In the genomic region with DNA sequence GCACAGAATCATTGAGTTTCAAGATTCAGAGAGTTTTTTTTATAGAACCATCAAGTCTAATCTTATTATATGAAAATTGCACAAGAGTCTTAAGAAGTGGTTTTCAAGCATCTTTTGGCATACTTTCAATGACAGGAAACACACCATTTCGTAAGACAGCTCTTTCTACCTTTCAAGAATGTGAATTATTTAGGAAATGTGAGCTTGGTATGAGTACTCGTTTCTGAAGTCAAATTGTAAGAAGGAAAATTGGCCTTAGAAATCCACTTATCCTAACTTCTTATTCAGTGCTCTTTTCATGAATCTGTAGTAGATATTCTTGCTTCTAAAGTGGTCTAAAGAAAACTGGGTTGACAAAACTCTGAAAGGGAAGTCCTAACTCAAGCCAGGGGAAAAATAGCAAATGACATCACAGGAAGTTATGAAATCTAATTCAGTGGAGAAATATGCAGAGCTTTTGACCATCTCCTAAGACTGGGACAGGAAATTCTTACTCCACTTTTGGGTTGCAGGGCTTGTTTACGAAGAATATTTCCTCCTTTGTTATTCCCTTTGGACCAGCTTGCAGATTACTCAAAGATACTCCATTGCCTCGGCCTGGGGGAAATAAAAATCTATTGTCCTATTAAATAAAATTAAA, we compare ENCODE assay signal across 9 cellular contexts. TPM values are rescaled to one million over a fixed set of nuclear protein-coding genes. Genes with fewer than 3 reads are reported as not detected.
DNase-seq lines count a peak whose midpoint lies in the region; ATAC-seq, FAIRE-seq and TF ChIP-seq lines count a peak whose summit lies in the region.
"Had no signal": no experiment of that assay in that cellular context is flagged by ENCODE, and none has a peak within 500 bp of the region (broad histone marks: within the 10 kb centered on the region; RNA-seq: fewer than 3 reads in every experiment).

No MANE protein-coding gene starts in this region.

- H4K91ac ChIP-seq in trophoblast cell (ENCODE audit: low read depth, low read length) = no peak overlapping the region

- no peak overlapping the region for H2BK5ac ChIP-seq in trophoblast cell (ENCODE audit: low read depth, low read length, poor library complexity)

- peak; percentile 53 for DNase-seq in RCC 7860 (ENCODE audit: low spot score)
- DNase-seq in fibroblast of mammary gland (ENCODE audit: low read depth) = peak; percentile 92
- DNase-seq in trophoblast cell = peak; percentile 4 to 82
- no peak for DNase-seq in MM.1S
- no peak for DNase-seq in NCI-H2227 treated with DMSO at 0.1 percent for 48 hours (lab: John Stamatoyannopoulos, UW)
- no peak for DNase-seq in stimulated activated CD4-positive, alpha-beta T cell treated with anti-CD3 and anti-CD28 coated beads, Interleukin-4, amount 100 ng/mL, for 4 hours
- DNase-seq: activated CD4-positive, CD25-positive, alpha-beta regulatory T cell treated with anti-CD3 and anti-CD28 coated beads, Interleukin-2, amount 50 U/mL, for 72 hours had no signal

- peak overlapping the region in 5 of 10 experiments; percentile 5 to 25 (median 13); a peak in 2 of 20 replicates for H3K4me3 ChIP-seq in BLaER1 treated with 17β-estradiol and CSF1 and Interleukin-3, amounts not matched to agents 10 nM and 100 nM
- no peak overlapping the region for H3K4me3 ChIP-seq in fibroblast of mammary gland (ENCODE audit: control insufficient read depth, low read depth, low read length)
- no peak overlapping the region for H3K4me3 ChIP-seq in trophoblast cell (ENCODE audit: low read depth, low read length)
- H3K4me3 ChIP-seq in MM.1S (ENCODE audit: low read length) = no peak overlapping the region

- H3K14ac ChIP-seq in trophoblast cell (ENCODE audit: low read length) = no peak overlapping the region

- H3K36me3 ChIP-seq in BLaER1 treated with 17β-estradiol and CSF1 and Interleukin-3, amounts not matched to agents 10 nM and 100 nM = peaks cover 0 to 7% (median 0%) of the 10 kb centered on the region in 11 experiments; a peak in 2 of 22 replicates
- H3K36me3 ChIP-seq in trophoblast cell (ENCODE audit: control insufficient read depth in 1 of 2, insufficient read depth in 2 of 2, low read length in 2 of 2) = peaks cover 0 to 2% of the 10 kb centered on the region in 2 experiments
- no peaks in the 10 kb centered on the region for H3K36me3 ChIP-seq in MM.1S (replicated peaks; ENCODE audit: insufficient read depth, low read length)

- H4K20me1 ChIP-seq in BLaER1 treated with 17β-estradiol and CSF1 and Interleukin-3, amounts not matched to agents 10 nM and 100 nM = no peaks in the 10 kb centered on the region
- no peaks in the 10 kb centered on the region for H4K20me1 ChIP-seq in MM.1S (ENCODE audit: insufficient read depth, low read length)

- H3K4ac ChIP-seq in trophoblast cell (ENCODE audit: low read depth, low read length) = no peak overlapping the region

- no peak for ATAC-seq in GM21717 (IDR thresholded peaks at IDR 0.05; ENCODE audit: unreplicated experiment)

- peak overlapping the region; percentile 76 to 97 (median 91) for H3K27ac ChIP-seq in BLaER1 treated with 17β-estradiol and CSF1 and Interleukin-3, amounts not matched to agents 10 nM and 100 nM
- H3K27ac ChIP-seq in trophoblast cell (ENCODE audit: low read depth, low read length) (peak overlapping the region; percentile 65), MM.1S (ENCODE audit: low read length) (no peak overlapping the region)

- H4K8ac ChIP-seq in trophoblast cell (ENCODE audit: low read depth, low read length) = no peak overlapping the region

- peak overlapping the region; percentile 17 to 94 (median 79); a peak in 21 of 22 replicates for H3K4me2 ChIP-seq in BLaER1 treated with 17β-estradiol and CSF1 and Interleukin-3, amounts not matched to agents 10 nM and 100 nM
- H3K4me2 ChIP-seq in trophoblast cell (ENCODE audit: low read length) = no peak overlapping the region
- no peak overlapping the region for H3K4me2 ChIP-seq in MM.1S (ENCODE audit: low read depth, low read length)

- peaks cover 7% of the 10 kb centered on the region for H3K79me1 ChIP-seq in trophoblast cell (ENCODE audit: low read length)

- H3K79me2 ChIP-seq in trophoblast cell (ENCODE audit: control insufficient read depth, insufficient read depth, low read length, poor library complexity) (no peaks in the 10 kb centered on the region), MM.1S (ENCODE audit: low read length) (no peaks in the 10 kb centered on the region)

- TF ChIP-seq CTCF in fibroblast of mammary gland (conservative IDR thresholded peaks at IDR 0.05; ENCODE audit: control insufficient read depth, insufficient read depth, low read depth, low read length) = no peak
- TF ChIP-seq CTCF in MM.1S (IDR thresholded peaks at IDR 0.05; ENCODE audit: low read length) = no peak

- H3K9ac ChIP-seq in BLaER1 treated with 17β-estradiol and CSF1 and Interleukin-3, amounts not matched to agents 10 nM and 100 nM = peak overlapping the region; percentile 40 to 80 (median 74)
- H3K9ac ChIP-seq in trophoblast cell (ENCODE audit: low read length) = no peak overlapping the region
- no peak overlapping the region for H3K9ac ChIP-seq in MM.1S (ENCODE audit: low read length)

- no peaks in the 10 kb centered on the region for H3K9me2 ChIP-seq in MM.1S (replicated peaks; ENCODE audit: insufficient read depth, low read length)

- H2AK5ac ChIP-seq in trophoblast cell (ENCODE audit: low read length) = no peak overlapping the region

- H4K12ac ChIP-seq in trophoblast cell (ENCODE audit: low read depth, low read length) = no peak overlapping the region

- H3K9me3 ChIP-seq in BLaER1 treated with 17β-estradiol and CSF1 and Interleukin-3, amounts not matched to agents 10 nM and 100 nM (replicated peaks in 1 of 11) = peaks cover 8 to 28% (median 15%) of the 10 kb centered on the region in 11 experiments
- H3K9me3 ChIP-seq in trophoblast cell (ENCODE audit: insufficient read depth, low read depth, low read length) (peaks cover 3% of the 10 kb centered on the region), MM.1S (replicated peaks; ENCODE audit: insufficient read depth, low read length) (no peaks in the 10 kb centered on the region)

- no CpG with 5 or more reads among the region's 4 CpGs for WGBS in trophoblast cell (ENCODE audit: extremely low coverage, insufficient coverage, insufficient read length)

- H3K18ac ChIP-seq in trophoblast cell (ENCODE audit: low read length) = no peak overlapping the region

- H3K4me1 ChIP-seq in BLaER1 treated with 17β-estradiol and CSF1 and Interleukin-3, amounts not matched to agents 10 nM and 100 nM = peaks cover 40 to 97% (median 83%) of the 10 kb centered on the region in 10 experiments
- H3K4me1 ChIP-seq in trophoblast cell (ENCODE audit: control insufficient read depth in 1 of 2, insufficient read depth in 2 of 2, low read length in 2 of 2) (peaks cover 0 to 5% of the 10 kb centered on the region in 2 experiments), MM.1S (ENCODE audit: low read length) (no peaks in the 10 kb centered on the region)

- peak; percentile 67 for FAIRE-seq in RCC 7860 (lab: Jason Lieb, UNC)

- H3K27me3 ChIP-seq in BLaER1 treated with 17β-estradiol and CSF1 and Interleukin-3, amounts not matched to agents 10 nM and 100 nM = no peaks in the 10 kb centered on the region
- H3K27me3 ChIP-seq in trophoblast cell (ENCODE audit: insufficient read depth, low read length) (no peaks in the 10 kb centered on the region), MM.1S (replicated peaks; ENCODE audit: insufficient read depth, low read length) (no peaks in the 10 kb centered on the region)

- peak overlapping the region; percentile 75 for H2BK120ac ChIP-seq in trophoblast cell (ENCODE audit: insufficient read depth, low read length, poor library complexity)

- H3F3A ChIP-seq in MM.1S (ENCODE audit: insufficient read depth, low read length) = no peaks in the 10 kb centered on the region

- H2AFZ ChIP-seq in trophoblast cell (ENCODE audit: insufficient read depth, low read length, poor library complexity) = no peak overlapping the region
- H2AFZ ChIP-seq in MM.1S (ENCODE audit: low read length) = no peak overlapping the region

- no peak overlapping the region for H2BK12ac ChIP-seq in trophoblast cell (ENCODE audit: low read length)

- no peak overlapping the region for H3K23ac ChIP-seq in trophoblast cell (ENCODE audit: low read length)

RNA-seq across cellular contexts. Expression of gene OGFRL1, which starts 38.4 kb away (rescaled TPM):
- polyA plus RNA-seq in trophoblast cell (2013) = 8.9 TPM in 2 replicates

Comparison
In these comparisons a context has a peak if more than half of its experiments do, and no peak if none do; other contexts are left out.
1. H3K4me2 ChIP-seq: peak in BLaER1 treated with 17β-estradiol and CSF1 and Interleukin-3, amounts not matched to agents 10 nM and 100 nM (11 of 11); none in trophoblast cell (single experiment) and MM.1S (single experiment).
2. H3K9ac ChIP-seq: peak in BLaER1 treated with 17β-estradiol and CSF1 and Interleukin-3, amounts not matched to agents 10 nM and 100 nM (11 of 11); none in trophoblast cell (single experiment) and MM.1S (single experiment).
3. DNase-seq: peak in RCC 7860 (single experiment), fibroblast of mammary gland (single experiment) and trophoblast cell (2 of 2); none in MM.1S (single experiment), NCI-H2227 treated with DMSO at 0.1 percent for 48 hours (single experiment) and stimulated activated CD4-positive, alpha-beta T cell treated with anti-CD3 and anti-CD28 coated beads, Interleukin-4, amount 100 ng/mL, for 4 hours (0 of 2).